31 cellular contexts compared by ENCODE assay signal in genomic region chr16:73251608-73252007, GRCh38.
"Had no signal": no experiment of that assay in that cellular context is flagged by ENCODE, and none has a peak within 500 bp of the region (broad histone marks: within the 10 kb centered on the region; RNA-seq: fewer than 3 reads in every experiment).

No MANE protein-coding gene starts in this region.

- H2AFZ ChIP-seq: parathyroid adenoma had no signal

- H3K4me1 ChIP-seq: esophagus muscularis mucosa, foreskin keratinocyte, gastroesophageal sphincter, heart left ventricle, left lung, parathyroid adenoma, suprapubic skin, uterus had no signal

- H3K36me3 Mint-ChIP-seq: mesothelial cell of epicardium; naive B cell; natural killer cell treated with Interleukin-12 subunit alpha and Interleukin-12 subunit beta and Interleukin-15 and Interleukin-18, amount 100 ng/mL, for 72 hours; type B pancreatic cell had no signal

- H3K4me3 Mint-ChIP-seq: mesothelial cell of epicardium; naive B cell; natural killer cell treated with Interleukin-12 subunit alpha and Interleukin-12 subunit beta and Interleukin-15 and Interleukin-18, amount 100 ng/mL, for 72 hours; neural crest cell; stimulated activated naive CD8-positive, alpha-beta T cell treated with anti-CD3 and anti-CD28 coated beads, Interleukin-15, amount 100 ng/mL, for 72 hours; type B pancreatic cell had no signal

- H3K9me3 ChIP-seq: gastroesophageal sphincter, heart left ventricle, left lung, mucosa of descending colon, suprapubic skin, uterus had no signal

- H3K27ac ChIP-seq: coronary artery, esophagus muscularis mucosa, foreskin keratinocyte, gastroesophageal sphincter, heart left ventricle, left lung, parathyroid adenoma, suprapubic skin, uterus had no signal

- DNase-seq: dermis blood vessel endothelial cell; effector memory CD4-positive, alpha-beta T cell; foreskin keratinocyte; heart left ventricle; hippocampal formation; left cardiac atrium; left lung; mesenchymal stem cell; mucosa of descending colon; naive B cell; stimulated activated CD4-positive, alpha-beta T cell treated with anti-CD3 and anti-CD28 coated beads, Interleukin-12 subunit alpha, Interleukin-12 subunit beta, amount 100 ng/mL, for 4 hours; stimulated activated CD4-positive, alpha-beta T cell treated with anti-CD3 and anti-CD28 coated beads, Interleukin-1b, Interleukin-23, amount 100 ng/mL, for 48 hours; stimulated activated CD4-positive, alpha-beta T cell treated with anti-CD3 and anti-CD28 coated beads, Interleukin-4, amount 100 ng/mL, for 1 hour; stimulated activated CD8-positive, alpha-beta memory T cell treated with anti-CD3 and anti-CD28 coated beads, Interleukin-4, amount 100 ng/mL, for 48 hours; stimulated activated naive CD4-positive, alpha-beta T cell; stimulated activated naive CD8-positive, alpha-beta T cell treated with anti-CD3 and anti-CD28 coated beads, Interleukin-15, amount 100 ng/mL, for 72 hours; uterus had no signal

- H3K9ac ChIP-seq: parathyroid adenoma had no signal

- H3K4me1 Mint-ChIP-seq: mesothelial cell of epicardium; naive B cell; neural crest cell; stimulated activated naive CD8-positive, alpha-beta T cell treated with anti-CD3 and anti-CD28 coated beads, Interleukin-15, amount 100 ng/mL, for 72 hours had no signal

- ATAC-seq: foreskin keratinocyte; gastroesophageal sphincter; heart left ventricle; left cardiac atrium; left lung; mucosa of descending colon; natural killer cell treated with Interleukin-12 subunit alpha and Interleukin-12 subunit beta and Interleukin-15 and Interleukin-18, amount 100 ng/mL, for 72 hours; sciatic nerve; stimulated activated naive CD8-positive, alpha-beta T cell treated with anti-CD3 and anti-CD28 coated beads, Interleukin-15, amount 100 ng/mL, for 72 hours had no signal

- FAIRE-seq: endothelial cell of umbilical vein, islet of Langerhans had no signal

- H3K4me3 ChIP-seq: coronary artery, esophagus muscularis mucosa, gastroesophageal sphincter, heart left ventricle, left lung, mucosa of descending colon, smooth muscle cell, suprapubic skin, uterus had no signal

- H3K4me2 ChIP-seq: smooth muscle cell had no signal

- H3K9me3 Mint-ChIP-seq: natural killer cell treated with Interleukin-12 subunit alpha and Interleukin-12 subunit beta and Interleukin-15 and Interleukin-18, amount 100 ng/mL, for 72 hours; stimulated activated naive CD8-positive, alpha-beta T cell treated with anti-CD3 and anti-CD28 coated beads, Interleukin-15, amount 100 ng/mL, for 72 hours; type B pancreatic cell had no signal

- H3K27me3 ChIP-seq: foreskin keratinocyte, heart left ventricle, left lung, uterus had no signal

- H3K27me3 Mint-ChIP-seq: naive B cell; natural killer cell treated with Interleukin-12 subunit alpha and Interleukin-12 subunit beta and Interleukin-15 and Interleukin-18, amount 100 ng/mL, for 72 hours; stimulated activated naive CD8-positive, alpha-beta T cell treated with anti-CD3 and anti-CD28 coated beads, Interleukin-15, amount 100 ng/mL, for 72 hours; type B pancreatic cell had no signal

- H3K36me3 ChIP-seq: esophagus muscularis mucosa, gastroesophageal sphincter, heart left ventricle, left lung, suprapubic skin, uterus had no signal

- H3K79me2 ChIP-seq: parathyroid adenoma had no signal

- H3K27ac Mint-ChIP-seq: mesothelial cell of epicardium; naive B cell; natural killer cell treated with Interleukin-12 subunit alpha and Interleukin-12 subunit beta and Interleukin-15 and Interleukin-18, amount 100 ng/mL, for 72 hours; progenitor cell of endocrine pancreas; stimulated activated naive CD8-positive, alpha-beta T cell treated with anti-CD3 and anti-CD28 coated beads, Interleukin-15, amount 100 ng/mL, for 72 hours; type B pancreatic cell had no signal
